In the genomic region with DNA sequence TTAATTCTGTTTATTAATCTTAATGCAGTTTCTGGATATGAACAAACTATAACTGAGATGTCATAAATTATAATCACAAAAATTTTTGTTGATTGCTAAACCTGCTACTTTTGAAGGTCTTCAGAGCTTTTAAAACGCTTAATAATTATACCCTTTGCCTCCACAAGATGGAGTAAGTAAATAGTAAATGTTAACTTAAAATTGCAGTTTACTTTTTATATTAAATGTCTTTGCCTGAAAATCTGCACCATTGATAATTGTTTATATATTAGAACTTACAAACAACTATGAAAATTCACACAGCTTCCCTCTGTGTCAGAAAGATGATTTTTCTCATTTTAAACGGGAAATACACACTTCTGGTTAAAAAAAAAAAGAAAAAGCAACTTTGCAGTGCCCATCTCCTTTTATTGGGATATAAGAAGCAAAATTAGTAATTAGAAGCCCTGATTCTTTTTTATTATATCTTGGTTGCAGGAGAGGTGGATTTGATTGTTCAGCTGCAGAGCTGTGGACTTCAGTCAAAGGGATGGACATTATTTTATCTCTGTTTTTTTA, we compare ENCODE assay signal across 9 cellular contexts. TPM values are rescaled to one million over a fixed set of nuclear protein-coding genes. Genes with fewer than 3 reads are reported as not detected.
A peak's percentile ranks its signal among the peaks of the same experiment; 100 is the strongest.
DNase-seq lines count a peak whose midpoint lies in the region; ATAC-seq, FAIRE-seq and TF ChIP-seq lines count a peak whose summit lies in the region.
"Had no signal": no experiment of that assay in that cellular context is flagged by ENCODE, and none has a peak within 500 bp of the region (broad histone marks: within the 10 kb centered on the region; RNA-seq: fewer than 3 reads in every experiment).

No MANE protein-coding gene starts in this region.

- H3K9ac ChIP-seq in astrocyte (ENCODE audit: low read length), result no peak overlapping the region

- H3K4me3 ChIP-seq in astrocyte (ENCODE audit: insufficient read depth, low read depth, low read length), result no peak overlapping the region

- H3K27ac Mint-ChIP-seq in astrocyte (ENCODE audit: unreplicated experiment), result no peak overlapping the region
- H3K27ac Mint-ChIP-seq: stimulated activated naive CD8-positive, alpha-beta T cell treated with anti-CD3 and anti-CD28 coated beads, Interleukin-15, Interleukin-2, amounts not matched to agents 100 ng/mL and 50 ng/mL, for 24 hours had no signal

- no peak overlapping the region for H2AFZ ChIP-seq in astrocyte (ENCODE audit: low read depth, low read length)

- peaks cover 36% of the 10 kb centered on the region for H4K20me1 ChIP-seq in astrocyte (ENCODE audit: insufficient read depth, low read length)

- peak; percentile 19 for DNase-seq in HCEC 1CT
- no peak for DNase-seq in astrocyte (ENCODE audit: low read depth)
- peak; percentile 5 to 31 for DNase-seq in lung microvascular endothelial cell (ENCODE audit: low read depth in 2 of 2)
- DNase-seq in GDM1 (lab: John Stamatoyannopoulos, UW), result no peak
- no peak for DNase-seq in T-helper 9 cell

- no peaks in the 10 kb centered on the region for H3K4me1 Mint-ChIP-seq in astrocyte (ENCODE audit: low read depth, unreplicated experiment)

- H3K4me3 Mint-ChIP-seq in astrocyte (ENCODE audit: unreplicated experiment), result no peak overlapping the region
- H3K4me3 Mint-ChIP-seq: stimulated activated naive CD8-positive, alpha-beta T cell treated with anti-CD3 and anti-CD28 coated beads, Interleukin-15, Interleukin-2, amounts not matched to agents 100 ng/mL and 50 ng/mL, for 24 hours had no signal

- FAIRE-seq in astrocyte (lab: Jason Lieb, UNC), result no peak

- TF ChIP-seq CTCF in C4-2B (conservative IDR thresholded peaks at IDR 0.05) (peak; percentile 70), astrocyte (IDR thresholded peaks at IDR 0.05; ENCODE audit: insufficient read depth, low read depth, low read length) (peak; percentile 31)

- no peak overlapping the region for H3K27ac ChIP-seq in C4-2B
- H3K27ac ChIP-seq in astrocyte (ENCODE audit: low read depth, low read length), result no peak overlapping the region

- H3K79me2 ChIP-seq in astrocyte (ENCODE audit: insufficient read depth, low read length), result no peaks in the 10 kb centered on the region

- no peaks in the 10 kb centered on the region for H3K9me3 ChIP-seq in astrocyte (ENCODE audit: insufficient read depth, low read depth, low read length)

- H3K4me1 ChIP-seq in astrocyte (ENCODE audit: insufficient read depth, low read length), result no peaks in the 10 kb centered on the region

- no peak overlapping the region for H3K4me2 ChIP-seq in astrocyte (ENCODE audit: low read length)

- no peak for ATAC-seq in HG03097 (IDR thresholded peaks at IDR 0.05; ENCODE audit: low FRiP score, unreplicated experiment)
- ATAC-seq in HG02623 (IDR thresholded peaks at IDR 0.05; ENCODE audit: unreplicated experiment), result no peak

- H3K36me3 ChIP-seq in astrocyte (ENCODE audit: insufficient read depth, low read length), result peaks cover 36% of the 10 kb centered on the region

- H3K36me3 Mint-ChIP-seq in astrocyte (ENCODE audit: low read depth, unreplicated experiment), result peaks cover 10% of the 10 kb centered on the region

- H3K27me3 Mint-ChIP-seq in astrocyte (ENCODE audit: low read depth, unreplicated experiment), result no peaks in the 10 kb centered on the region
- H3K27me3 Mint-ChIP-seq: stimulated activated naive CD8-positive, alpha-beta T cell treated with anti-CD3 and anti-CD28 coated beads, Interleukin-15, Interleukin-2, amounts not matched to agents 100 ng/mL and 50 ng/mL, for 24 hours had no signal

- no peaks in the 10 kb centered on the region for H3K27me3 ChIP-seq in astrocyte (ENCODE audit: insufficient read depth, low read length)

- no peaks in the 10 kb centered on the region for H3K9me3 Mint-ChIP-seq in astrocyte (ENCODE audit: unreplicated experiment)
- H3K9me3 Mint-ChIP-seq: stimulated activated naive CD8-positive, alpha-beta T cell treated with anti-CD3 and anti-CD28 coated beads, Interleukin-15, Interleukin-2, amounts not matched to agents 100 ng/mL and 50 ng/mL, for 24 hours had no signal

RNA-seq across cellular contexts. Expression of gene SCFD1, which starts 35.6 kb away (rescaled TPM):
- total RNA-seq in astrocyte, result 82.2 and 93.5 TPM in 2 replicates
- 39.2 and 44.4 TPM in 2 replicates for total RNA-seq in lung microvascular endothelial cell

Comparison
In these comparisons a context has a peak if more than half of its experiments do, and no peak if none do; other contexts are left out.
1. DNase-seq: peak in HCEC 1CT (single experiment) and lung microvascular endothelial cell (2 of 2); none in astrocyte (single experiment), GDM1 (single experiment) and T-helper 9 cell (single experiment).